Comparison of ENCODE assay signal across 8 cellular contexts in genomic region chr17:75979705-75980187, GRCh38. TPM values are rescaled to one million over a fixed set of nuclear protein-coding genes. Genes with fewer than 3 reads are reported as not detected.
DNase-seq lines count a peak whose midpoint lies in the region; ATAC-seq and TF ChIP-seq lines count a peak whose summit lies in the region.

No MANE protein-coding gene starts in this region.

- DNase-seq in Calu3 (no peak), HFFc6 (peak; percentile 36), NCI-H1092 treated with DMSO at 0.1 percent for 48 hours (lab: John Stamatoyannopoulos, UW) (no peak), GM13976 (ENCODE audit: low spot score) (no peak)
- no peak for DNase-seq in stimulated activated CD4-positive, alpha-beta T cell treated with anti-CD3 and anti-CD28 coated beads, Interleukin-4, amount 100 ng/mL, for 24 hours

- H3K4me3 ChIP-seq in gastroesophageal sphincter: peak overlapping the region; percentile 72 to 89
- peak overlapping the region; percentile 99 for H3K4me3 ChIP-seq in rectal smooth muscle tissue (ENCODE audit: low read length)

- H3K9ac ChIP-seq in rectal smooth muscle tissue (ENCODE audit: low read length): peak overlapping the region; percentile 96

- no peak for TF ChIP-seq CTCF in Calu3 (IDR thresholded peaks at IDR 0.05; ENCODE audit: unreplicated experiment)
- no peak for TF ChIP-seq CTCF in HFFc6 (IDR thresholded peaks at IDR 0.05)
- no peak for TF ChIP-seq CTCF in VCaP (conservative IDR thresholded peaks at IDR 0.05)
- no peak for TF ChIP-seq CTCF in gastroesophageal sphincter (IDR thresholded peaks at IDR 0.05)
- no peak for TF ChIP-seq CTCF in GM13976 (IDR thresholded peaks at IDR 0.05; ENCODE audit: borderline replicate concordance, control extremely low read depth, extremely low read depth, insufficient read depth, missing control alignments)

- H3K36me3 Mint-ChIP-seq in Calu3 (ENCODE audit: insufficient read depth, unreplicated experiment) (peaks cover 59% of the 10 kb centered on the region), HFFc6 (ENCODE audit: low read depth) (peaks cover 22% of the 10 kb centered on the region)

- H3K27ac Mint-ChIP-seq in Calu3 (ENCODE audit: unreplicated experiment): peak overlapping the region; percentile 95
- H3K27ac Mint-ChIP-seq in HFFc6: peak overlapping the region; percentile 99

- CTCF ChIA-PET in Calu3 (lab: Charles Lee): interaction anchor here (0.7 to 1.3 kb wide), 4 partner anchors 14 to 390 kb away, joined by 3 to 6 read pairs (median 3); partner anchors contain the start of gene FBF1

- TSS peak; percentile 77 for BruUV-seq in Calu3 (replicated peaks; lab: Mats Ljungman, UMichigan)

- in situ Hi-C loops in GM13976 (cut with MboI; ENCODE audit: low sequenced_read_pairs, unreplicated experiment): no loop called here

- peak overlapping the region; percentile 98 for H3K27ac ChIP-seq in VCaP
- H3K27ac ChIP-seq in gastroesophageal sphincter: peak overlapping the region; percentile 91 to 99 (median 98)
- H3K27ac ChIP-seq in rectal smooth muscle tissue (ENCODE audit: low read depth, low read length): peak overlapping the region; percentile 98

- H3K4me3 Mint-ChIP-seq in Calu3 (ENCODE audit: low read depth, unreplicated experiment): peak overlapping the region; percentile 79
- peak overlapping the region; percentile 97 for H3K4me3 Mint-ChIP-seq in HFFc6

- H3K4me1 Mint-ChIP-seq in Calu3 (ENCODE audit: low read depth, unreplicated experiment) (peaks cover 54% of the 10 kb centered on the region), HFFc6 (ENCODE audit: low read depth) (peaks cover 65% of the 10 kb centered on the region)

- no peaks in the 10 kb centered on the region for H3K36me3 ChIP-seq in gastroesophageal sphincter
- no peaks in the 10 kb centered on the region for H3K36me3 ChIP-seq in rectal smooth muscle tissue (ENCODE audit: control insufficient read depth, insufficient read depth, low read length)

- H3K4me1 ChIP-seq in gastroesophageal sphincter: peaks cover 0 to 52% (median 14%) of the 10 kb centered on the region in 3 donors
- peaks cover 6% of the 10 kb centered on the region for H3K4me1 ChIP-seq in rectal smooth muscle tissue (ENCODE audit: control insufficient read depth, insufficient read depth, low read length)

- TF ChIP-seq POLR2A in gastroesophageal sphincter (IDR thresholded peaks at IDR 0.05): no peak

- intact Hi-C loops in Calu3 (cut with micrococcal nuclease; ENCODE audit: unreplicated experiment): no loop called here

- ATAC-seq in gastroesophageal sphincter: peak; percentile 35

- H3K9me3 ChIP-seq in gastroesophageal sphincter: no peaks in the 10 kb centered on the region

- 0 to 3% methylated on average over 4 to 11 of the region's 19 CpGs for WGBS in gastroesophageal sphincter (ENCODE audit: low coverage in 1 of 2), 2 donors

- H3K27me3 Mint-ChIP-seq in Calu3 (ENCODE audit: unreplicated experiment) (no peaks in the 10 kb centered on the region), HFFc6 (ENCODE audit: insufficient read depth) (peaks cover 3% of the 10 kb centered on the region; the same call in 1 of the 2 replicates)

- no peak for TF ChIP-seq EP300 in gastroesophageal sphincter (IDR thresholded peaks at IDR 0.05)

- no peaks in the 10 kb centered on the region for H3K27me3 ChIP-seq in gastroesophageal sphincter
- no peaks in the 10 kb centered on the region for H3K27me3 ChIP-seq in rectal smooth muscle tissue (ENCODE audit: control insufficient read depth, insufficient read depth, low read length)

- H3K9me3 Mint-ChIP-seq in Calu3 (ENCODE audit: low read depth, unreplicated experiment) (no peaks in the 10 kb centered on the region), HFFc6 (no peaks in the 10 kb centered on the region)

RNA-seq across cellular contexts. Expression of gene TEN1, which starts 0.7 kb away (rescaled TPM):
- total RNA-seq in Calu3 (2022) (15.3 and 15.8 TPM in 2 replicates), gastroesophageal sphincter (10 to 100 TPM in 1 of 4 donors, 1 to 10 TPM in 3; 6.7 to 12.8 (median 7.9) TPM)
- 10 to 100 TPM; 13.3 to 15.4 (median 13.8) TPM for total RNA-seq in HFFc6 (2021; fragmentation: NEBNext Ultra II Directional; extraction: Animal tissue kit (Norgen Biotek cat#: 25700))

RNA-seq across cellular contexts. Expression of gene ACOX1, which starts 0.8 kb away (rescaled TPM):
- total RNA-seq in Calu3 (2022) (53.1 and 57.3 TPM in 2 replicates), gastroesophageal sphincter (10 to 100 TPM; 45.9 to 63.4 (median 54.2) TPM)
- 10 to 100 TPM; 40.4 to 47.2 (median 44.5) TPM for total RNA-seq in HFFc6 (2021; fragmentation: NEBNext Ultra II Directional; extraction: Animal tissue kit (Norgen Biotek cat#: 25700))

RNA-seq across cellular contexts. Expression of gene CDK3, which starts 20.9 kb away (rescaled TPM):
- total RNA-seq in Calu3 (2022) (9.4 and 9.8 TPM in 2 replicates), gastroesophageal sphincter (1 to 10 TPM in 3 of 4 donors, not detected in 1; 1.2 to 5.6 (median 2.3) TPM)
- total RNA-seq in HFFc6 (2021; fragmentation: NEBNext Ultra II Directional; extraction: Animal tissue kit (Norgen Biotek cat#: 25700)): 1 to 10 TPM; 1.9 to 2.9 (median 2.1) TPM

RNA-seq across cellular contexts. Expression of gene FBF1, which starts 38.9 kb away (rescaled TPM):
- total RNA-seq in Calu3 (2022) (32.6 and 33.6 TPM in 2 replicates), gastroesophageal sphincter (10 to 100 TPM in 1 of 4 donors, 1 to 10 TPM in 3; 4.6 to 20.2 (median 7.7) TPM)
- 10 to 100 TPM in 1 of 6 experiments, 1 to 10 TPM in 5; 5.6 to 10.1 (median 6.3) TPM for total RNA-seq in HFFc6 (2021; fragmentation: NEBNext Ultra II Directional; extraction: Animal tissue kit (Norgen Biotek cat#: 25700))

RNA-seq across cellular contexts. Expression of gene EVPL, which starts 47.4 kb away (rescaled TPM):
- total RNA-seq in Calu3 (2022): 51.8 and 59.7 TPM in 2 replicates
- total RNA-seq in HFFc6 (2021; fragmentation: NEBNext Ultra II Directional; extraction: Animal tissue kit (Norgen Biotek cat#: 25700)): not detected
- total RNA-seq in gastroesophageal sphincter: 1 to 10 TPM; 1.3 to 6.1 (median 3.1) TPM
